1 cellular context compared by ENCODE assay signal in genomic region chr6:3282461-3283236, GRCh38.
TF ChIP-seq lines count a peak whose summit lies in the region.

No MANE protein-coding gene starts in this region.

TF ChIP-seq in endothelial cell of umbilical vein, 7 proteins besides CTCF, POLR2A, EP300 and RAD21 (continued from another document):
- no peak for TF ChIP-seq POLR2AphosphoS5 (IDR thresholded peaks at IDR 0.05; ENCODE audit: insufficient read depth, low read depth, low read length)
- no peak for TF ChIP-seq JUN (IDR thresholded peaks at IDR 0.05; ENCODE audit: borderline replicate concordance, insufficient read depth, insufficient read length, low read depth)
- TF ChIP-seq MAX (IDR thresholded peaks at IDR 0.05; ENCODE audit: insufficient read depth, insufficient read length), result no peak
